1 cellular context compared by ENCODE assay signal in genomic region chr9:128203842-128204551, GRCh38.
TF ChIP-seq lines count a peak whose summit lies in the region.

No MANE protein-coding gene starts in this region.

TF ChIP-seq in H1, 55 proteins besides CTCF, POLR2A, EP300 and RAD21:
- TF ChIP-seq TEAD4 (IDR thresholded peaks at IDR 0.05; ENCODE audit: low read depth, low read length) (0 out of 2 replicates have a peak, but pooled peaks have one; percentile 2), RBBP5 (IDR thresholded peaks at IDR 0.05; ENCODE audit: borderline replicate concordance, low read depth, low read length) (0 out of 2 replicates have a peak, but pooled peaks have one; percentile 46), TAF1 (IDR thresholded peaks at IDR 0.05; ENCODE audit: low read depth, low read length) (no peak), YY1 (IDR thresholded peaks at IDR 0.05; ENCODE audit: low read depth, low read length) (peak; percentile 27; the same call in 1 of the 2 replicates), CREB1 (IDR thresholded peaks at IDR 0.05) (peak; percentile 30; the same call in 1 of the 2 replicates), ASH2L (IDR thresholded peaks at IDR 0.05; ENCODE audit: low read length) (peak; percentile 14), HDAC2 (IDR thresholded peaks at IDR 0.05; ENCODE audit: borderline replicate concordance in 1 of 2, low read depth in 2 of 2, low read length in 2 of 2) (peak in 1 of 2 experiments; percentile 34; a peak in 1 of 4 replicates), CBX8 (IDR thresholded peaks at IDR 0.05; ENCODE audit: borderline replicate concordance, low read depth, low read length) (no peak), PHF8 (conservative IDR thresholded peaks at IDR 0.05; ENCODE audit: low read depth, low read length) (peak; percentile 32; the same call in 1 of the 2 replicates), KDM4A (IDR thresholded peaks at IDR 0.05; ENCODE audit: low read depth, low read length, severe bottlenecking) (peak; percentile 84), EZH2 (IDR thresholded peaks at IDR 0.05; ENCODE audit: low read depth, low read length, severe bottlenecking) (no peak)
